In genomic region chr10:45106257-45106856, GRCh38 we compare ENCODE assay signal across 30 cellular contexts.
"Had no signal": no experiment of that assay in that cellular context is flagged by ENCODE, and none has a peak within 500 bp of the region (broad histone marks: within the 10 kb centered on the region; RNA-seq: fewer than 3 reads in every experiment).

No MANE protein-coding gene starts in this region.

- H3K27ac ChIP-seq: cardiac muscle cell, coronary artery, gastroesophageal sphincter, heart left ventricle, hepatocyte, ovary, testis, tibial artery, upper lobe of left lung had no signal

- H3K4me2 ChIP-seq: hepatocyte had no signal

- H3K4me3 ChIP-seq: cardiac muscle cell, coronary artery, gastroesophageal sphincter, heart left ventricle, hepatocyte, lung, mucosa of descending colon, ovary, testis, tibial artery, upper lobe of left lung had no signal

- H3K4me3 Mint-ChIP-seq: central memory CD8-positive, alpha-beta T cell; effector memory CD8-positive, alpha-beta T cell; memory B cell; naive thymus-derived CD4-positive, alpha-beta T cell; nephron progenitor cell; stimulated activated effector memory CD8-positive, alpha-beta T cell treated with anti-CD3 and anti-CD28 coated beads, Interleukin-12 subunit alpha, Interleukin-12 subunit beta, amount 100 ng/mL, for 72 hours had no signal

- H3K4me1 Mint-ChIP-seq: central memory CD8-positive, alpha-beta T cell; memory B cell; stimulated activated effector memory CD8-positive, alpha-beta T cell treated with anti-CD3 and anti-CD28 coated beads, Interleukin-12 subunit alpha, Interleukin-12 subunit beta, amount 100 ng/mL, for 72 hours had no signal

- H3K27me3 ChIP-seq: cardiac muscle cell, heart left ventricle, ovary, testis, upper lobe of left lung had no signal

- H3K9me3 ChIP-seq: gastroesophageal sphincter, heart left ventricle, mucosa of descending colon, ovary, testis, tibial artery, upper lobe of left lung had no signal

- H3K9me3 Mint-ChIP-seq: central memory CD8-positive, alpha-beta T cell; effector memory CD8-positive, alpha-beta T cell; memory B cell; nephron progenitor cell; stimulated activated effector memory CD8-positive, alpha-beta T cell treated with anti-CD3 and anti-CD28 coated beads, Interleukin-12 subunit alpha, Interleukin-12 subunit beta, amount 100 ng/mL, for 72 hours had no signal

- H3K79me2 ChIP-seq: hepatocyte had no signal

- H3K4me1 ChIP-seq: gastroesophageal sphincter, heart left ventricle, testis, tibial artery, upper lobe of left lung had no signal

- ATAC-seq: effector memory CD8-positive, alpha-beta T cell; gastroesophageal sphincter; heart left ventricle; left cardiac atrium; left ventricle myocardium superior; mucosa of descending colon; naive thymus-derived CD4-positive, alpha-beta T cell; sciatic nerve; stimulated activated effector memory CD8-positive, alpha-beta T cell treated with anti-CD3 and anti-CD28 coated beads, Interleukin-12 subunit alpha, Interleukin-12 subunit beta, amount 100 ng/mL, for 72 hours; stimulated activated naive CD8-positive, alpha-beta T cell treated with anti-CD3 and anti-CD28 coated beads, Interleukin-15, Interleukin-2, amounts not matched to agents 100 U/mL and 50 U/mL, for 24 hours had no signal

- H3K27ac Mint-ChIP-seq: effector memory CD8-positive, alpha-beta T cell; memory B cell; naive thymus-derived CD4-positive, alpha-beta T cell; nephron progenitor cell; stimulated activated effector memory CD8-positive, alpha-beta T cell treated with anti-CD3 and anti-CD28 coated beads, Interleukin-12 subunit alpha, Interleukin-12 subunit beta, amount 100 ng/mL, for 72 hours had no signal

- FAIRE-seq: endometrium, kidney had no signal

- DNase-seq: effector memory CD8-positive, alpha-beta T cell; erythroblast; foreskin fibroblast; heart left ventricle; kidney; left cardiac atrium; left ventricle myocardium superior; mucosa of descending colon; naive thymus-derived CD4-positive, alpha-beta T cell; nephron progenitor cell; nucleus accumbens; ovary; posterior cingulate gyrus; stimulated activated CD4-positive, alpha-beta T cell treated with anti-CD3 and anti-CD28 coated beads, Interleukin-2, amount 100 ng/mL, for 24 hours; stimulated activated CD4-positive, alpha-beta T cell treated with anti-CD3 and anti-CD28 coated beads, Interleukin-4, amount 100 ng/mL, for 24 hours; stimulated activated naive CD8-positive, alpha-beta T cell treated with anti-CD3 and anti-CD28 coated beads, Interleukin-15, Interleukin-2, amounts not matched to agents 100 U/mL and 50 U/mL, for 24 hours; substantia nigra; testis; tibial artery; upper lobe of left lung had no signal

- H2AFZ ChIP-seq: hepatocyte had no signal

- H3K36me3 Mint-ChIP-seq: memory B cell; stimulated activated effector memory CD8-positive, alpha-beta T cell treated with anti-CD3 and anti-CD28 coated beads, Interleukin-12 subunit alpha, Interleukin-12 subunit beta, amount 100 ng/mL, for 72 hours had no signal

- H3K36me3 ChIP-seq: cardiac muscle cell, gastroesophageal sphincter, heart left ventricle, ovary, tibial artery, upper lobe of left lung had no signal
